ENCODE assay signal across 11 cellular contexts in the genomic region with DNA sequence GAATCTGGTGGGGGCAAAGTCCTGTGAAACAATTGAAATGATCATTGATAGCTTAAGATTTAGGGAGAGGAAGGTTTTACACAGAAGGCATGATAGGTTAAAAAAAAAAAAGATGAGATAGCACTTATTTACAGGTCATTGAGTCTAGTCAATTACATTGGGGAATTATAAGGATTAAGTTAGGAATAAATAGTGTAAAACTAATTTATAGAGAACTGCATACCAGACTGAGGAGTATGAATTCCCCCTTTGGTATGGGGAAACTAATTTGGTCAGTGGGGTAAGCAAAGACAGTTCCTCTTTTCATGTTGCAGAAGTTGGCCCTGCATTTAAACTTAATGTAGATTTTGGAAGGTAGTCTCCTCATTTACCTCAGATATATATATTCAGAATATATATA. TPM values are rescaled to one million over a fixed set of nuclear protein-coding genes. Genes with fewer than 3 reads are reported as not detected.
A peak's percentile ranks its signal among the peaks of the same experiment; 100 is the strongest.
DNase-seq lines count a peak whose midpoint lies in the region; ATAC-seq and TF ChIP-seq lines count a peak whose summit lies in the region.
"Had no signal": no experiment of that assay in that cellular context is flagged by ENCODE, and none has a peak within 500 bp of the region (broad histone marks: within the 10 kb centered on the region; RNA-seq: fewer than 3 reads in every experiment).

No MANE protein-coding gene starts in this region.

- H3K9me3 Mint-ChIP-seq in activated CD8-positive, alpha-beta T cell treated with anti-CD3 and anti-CD28 coated beads for 36 hours, result no peaks in the 10 kb centered on the region
- no peaks in the 10 kb centered on the region for H3K9me3 Mint-ChIP-seq in activated CD8-positive, alpha-beta T cell treated with anti-CD3 and anti-CD28 coated beads, Interleukin-2, amount 10 ng/mL, durations not matched to agents 7 days and 5 days (ENCODE audit: insufficient read depth)

- no peak for ATAC-seq in activated CD8-positive, alpha-beta T cell treated with anti-CD3 and anti-CD28 coated beads for 36 hours
- ATAC-seq in activated CD8-positive, alpha-beta T cell treated with anti-CD3 and anti-CD28 coated beads, Interleukin-2, amount 10 ng/mL, durations not matched to agents 7 days and 5 days, result no peak
- peak; percentile 57 for ATAC-seq in HG02759 (IDR thresholded peaks at IDR 0.05; ENCODE audit: unreplicated experiment)
- ATAC-seq: gastrocnemius medialis had no signal

- H3K9ac ChIP-seq in smooth muscle cell (ENCODE audit: low read depth), result no peak overlapping the region

- peak overlapping the region; percentile 26 for H3K27ac Mint-ChIP-seq in activated CD8-positive, alpha-beta T cell treated with anti-CD3 and anti-CD28 coated beads for 36 hours
- H3K27ac Mint-ChIP-seq in activated CD8-positive, alpha-beta T cell treated with anti-CD3 and anti-CD28 coated beads, Interleukin-2, amount 10 ng/mL, durations not matched to agents 7 days and 5 days, result no peak overlapping the region

- peaks cover 55% of the 10 kb centered on the region for H3K36me3 Mint-ChIP-seq in activated CD8-positive, alpha-beta T cell treated with anti-CD3 and anti-CD28 coated beads for 36 hours (ENCODE audit: low read depth)
- H3K36me3 Mint-ChIP-seq in activated CD8-positive, alpha-beta T cell treated with anti-CD3 and anti-CD28 coated beads, Interleukin-2, amount 10 ng/mL, durations not matched to agents 7 days and 5 days (ENCODE audit: low read depth), result peaks cover 50% of the 10 kb centered on the region

- H3K79me2 ChIP-seq in OCI-LY7 (ENCODE audit: insufficient read depth, low read depth, low read length), result peaks cover 91% of the 10 kb centered on the region
- H3K79me2 ChIP-seq in smooth muscle cell (ENCODE audit: low read depth), result peaks cover 100% of the 10 kb centered on the region

- peaks cover 80% of the 10 kb centered on the region for H3K36me3 ChIP-seq in OCI-LY7 (ENCODE audit: insufficient read depth, low read length)
- H3K36me3 ChIP-seq in smooth muscle cell (ENCODE audit: low read depth), result peaks cover 22% of the 10 kb centered on the region
- H3K36me3 ChIP-seq: prostate gland had no signal

- H3K9me3 ChIP-seq in OCI-LY7 (ENCODE audit: low read length) (no peaks in the 10 kb centered on the region), smooth muscle cell (replicated peaks; ENCODE audit: low read depth) (no peaks in the 10 kb centered on the region)
- H3K9me3 ChIP-seq: gastrocnemius medialis, prostate gland, upper lobe of left lung had no signal

- intact Hi-C loops in activated CD8-positive, alpha-beta T cell treated with anti-CD3 and anti-CD28 coated beads for 36 hours (cut with micrococcal nuclease), result no loop called here
- intact Hi-C loops in OCI-LY7 (cut with micrococcal nuclease; ENCODE audit: unreplicated experiment), result no loop called here

- CTCF ChIA-PET in activated CD8-positive, alpha-beta T cell treated with anti-CD3 and anti-CD28 coated beads for 36 hours (lab: Charles Lee), result interaction anchor here (1.4 to 2.7 kb wide), 3 partner anchors 10 to 41 kb away, joined by 4 to 8 read pairs (median 6); no protein-coding TSS in a partner anchor
- CTCF ChIA-PET in activated CD8-positive, alpha-beta T cell treated with anti-CD3 and anti-CD28 coated beads, Interleukin-2, amount 10 ng/mL, durations not matched to agents 7 days and 5 days (lab: Charles Lee), result interaction anchor here (1.2 to 2.7 kb wide), 3 partner anchors 40 to 56 kb away, joined by 3 to 15 read pairs (median 6); no protein-coding TSS in a partner anchor
- CTCF ChIA-PET in OCI-LY7 (lab: Charles Lee; ENCODE audit: unreplicated experiment), result no interaction called here

- no peaks in the 10 kb centered on the region for H3F3A ChIP-seq in smooth muscle cell (ENCODE audit: low read depth)

- no peak overlapping the region for H3K4me3 Mint-ChIP-seq in activated CD8-positive, alpha-beta T cell treated with anti-CD3 and anti-CD28 coated beads for 36 hours
- no peak overlapping the region for H3K4me3 Mint-ChIP-seq in activated CD8-positive, alpha-beta T cell treated with anti-CD3 and anti-CD28 coated beads, Interleukin-2, amount 10 ng/mL, durations not matched to agents 7 days and 5 days

- H2AFZ ChIP-seq in OCI-LY7 (ENCODE audit: low read length) (no peak overlapping the region), smooth muscle cell (ENCODE audit: low read depth) (no peak overlapping the region)

- no peak overlapping the region for H3K27ac ChIP-seq in OCI-LY7 (ENCODE audit: low read depth, low read length, poor library complexity, severe bottlenecking)
- H3K27ac ChIP-seq in smooth muscle cell (ENCODE audit: low read depth), result peak overlapping the region; percentile 48
- H3K27ac ChIP-seq: gastrocnemius medialis, prostate gland, upper lobe of left lung had no signal

- TF ChIP-seq CTCF in activated CD8-positive, alpha-beta T cell treated with anti-CD3 and anti-CD28 coated beads for 36 hours (IDR thresholded peaks at IDR 0.05), result no peak
- TF ChIP-seq CTCF in OCI-LY7 (conservative IDR thresholded peaks at IDR 0.05; ENCODE audit: low read length) (no peak), smooth muscle cell (IDR thresholded peaks at IDR 0.05; ENCODE audit: borderline replicate concordance, insufficient read depth, poor library complexity, severe bottlenecking) (no peak)

- H3K4me1 Mint-ChIP-seq in activated CD8-positive, alpha-beta T cell treated with anti-CD3 and anti-CD28 coated beads for 36 hours (ENCODE audit: low read depth), result peaks cover 71% of the 10 kb centered on the region
- H3K4me1 Mint-ChIP-seq in activated CD8-positive, alpha-beta T cell treated with anti-CD3 and anti-CD28 coated beads, Interleukin-2, amount 10 ng/mL, durations not matched to agents 7 days and 5 days (ENCODE audit: low read depth), result peaks cover 61% of the 10 kb centered on the region

- no peak for DNase-seq in activated CD8-positive, alpha-beta T cell treated with anti-CD3 and anti-CD28 coated beads for 36 hours
- DNase-seq in activated CD8-positive, alpha-beta T cell treated with anti-CD3 and anti-CD28 coated beads, Interleukin-2, amount 10 ng/mL, durations not matched to agents 7 days and 5 days, result no peak
- DNase-seq in OCI-LY7 (ENCODE audit: low spot score), result peak; percentile 30
- no peak for DNase-seq in smooth muscle cell (lab: John Stamatoyannopoulos, UW; ENCODE audit: unreplicated experiment)
- DNase-seq in cortex of kidney (lab: John Stamatoyannopoulos, UW), result no peak
- no peak for DNase-seq in NCI-H1930 (lab: John Stamatoyannopoulos, UW)
- DNase-seq in NCI-H1105 (lab: John Stamatoyannopoulos, UW), result no peak
- DNase-seq: gastrocnemius medialis, upper lobe of left lung had no signal

- H3K4me1 ChIP-seq in OCI-LY7 (ENCODE audit: insufficient read depth, low read length, poor library complexity, severe bottlenecking) (peaks cover 36% of the 10 kb centered on the region), smooth muscle cell (ENCODE audit: low read depth) (peaks cover 11% of the 10 kb centered on the region)
- H3K4me1 ChIP-seq: prostate gland had no signal

- H3K27me3 ChIP-seq in smooth muscle cell (ENCODE audit: low read depth), result no peaks in the 10 kb centered on the region
- H3K27me3 ChIP-seq: gastrocnemius medialis, upper lobe of left lung had no signal

- no TSS peak for BruUV-seq in OCI-LY7 (replicated peaks; lab: Mats Ljungman, UMichigan)

- POLR2A ChIA-PET in activated CD8-positive, alpha-beta T cell treated with anti-CD3 and anti-CD28 coated beads for 36 hours (lab: Charles Lee), result interaction anchor here (1.0 to 1.4 kb wide), 3 partner anchors 8 to 28 kb away, joined by 4 to 5 read pairs (median 5); no protein-coding TSS in a partner anchor
- POLR2A ChIA-PET in activated CD8-positive, alpha-beta T cell treated with anti-CD3 and anti-CD28 coated beads, Interleukin-2, amount 10 ng/mL, durations not matched to agents 7 days and 5 days (lab: Charles Lee), result interaction anchor here (3.6 kb wide), 1 partner anchor 11 kb away, joined by 25 read pairs; the partner anchor contains the start of gene GLS
- POLR2A ChIA-PET in OCI-LY7 (lab: Charles Lee), result interaction anchor here (0.7 to 3.6 kb wide), 3 partner anchors 8 to 73 kb away, joined by 4 to 35 read pairs (median 7); no protein-coding TSS in a partner anchor

- H4K20me1 ChIP-seq in OCI-LY7 (ENCODE audit: insufficient read depth, low read length) (peaks cover 64% of the 10 kb centered on the region), smooth muscle cell (ENCODE audit: low read depth) (peaks cover 100% of the 10 kb centered on the region)

- H3K4me2 ChIP-seq in OCI-LY7 (ENCODE audit: low read length) (peak overlapping the region; percentile 17; the same call in 1 of the 2 replicates), smooth muscle cell (peak overlapping the region; percentile 62)

- H3K27me3 Mint-ChIP-seq in activated CD8-positive, alpha-beta T cell treated with anti-CD3 and anti-CD28 coated beads for 36 hours, result no peaks in the 10 kb centered on the region
- H3K27me3 Mint-ChIP-seq in activated CD8-positive, alpha-beta T cell treated with anti-CD3 and anti-CD28 coated beads, Interleukin-2, amount 10 ng/mL, durations not matched to agents 7 days and 5 days (ENCODE audit: low read depth), result no peaks in the 10 kb centered on the region

- H3K4me3 ChIP-seq in OCI-LY7 (ENCODE audit: low read depth, low read length, poor library complexity, severe bottlenecking), result no peak overlapping the region
- no peak overlapping the region for H3K4me3 ChIP-seq in smooth muscle cell
- H3K4me3 ChIP-seq: gastrocnemius medialis, prostate gland, upper lobe of left lung had no signal

- H3K9me2 ChIP-seq in OCI-LY7 (ENCODE audit: insufficient read depth, low read length), result no peaks in the 10 kb centered on the region

RNA-seq across cellular contexts. Expression of gene GLS, which starts 10.7 kb away (rescaled TPM):
- total RNA-seq in activated CD8-positive, alpha-beta T cell treated with anti-CD3 and anti-CD28 coated beads for 36 hours, result 100 to 1,000 TPM; 218 to 227 TPM
- total RNA-seq in activated CD8-positive, alpha-beta T cell treated with anti-CD3 and anti-CD28 coated beads, Interleukin-2, amount 10 ng/mL, durations not matched to agents 7 days and 5 days, result 100 to 1,000 TPM; 162 to 193 TPM
- total RNA-seq in OCI-LY7 (2014; rRNA removed; shearing (Covaris generic)), result 82.0 and 102 TPM in 2 replicates
- total RNA-seq in OCI-LY7 (2022), result 93.1 and 103 TPM in 2 replicates
- total RNA-seq in smooth muscle cell, result 454 and 515 TPM in 2 replicates
- polyA plus RNA-seq in smooth muscle cell, result 76.2 and 114 TPM in 2 replicates
